1 cellular context compared by ENCODE assay signal in genomic region chr2:6081542-6081872, GRCh38.
TF ChIP-seq lines count a peak whose summit lies in the region.

No MANE protein-coding gene starts in this region.

TF ChIP-seq in HepG2, 621 proteins besides CTCF, POLR2A, EP300 and RAD21 (continued from another document):
- no peak for TF ChIP-seq ZNF503 (CRISPR knock-in tag; IDR thresholded peaks at IDR 0.05)
- no peak for TF ChIP-seq ZNF343 (CRISPR knock-in tag; IDR thresholded peaks at IDR 0.05)
- TF ChIP-seq ISX (CRISPR knock-in tag; conservative IDR thresholded peaks at IDR 0.05) = no peak
- TF ChIP-seq RFXAP (CRISPR knock-in tag; IDR thresholded peaks at IDR 0.05; ENCODE audit: borderline replicate concordance) = no peak
- TF ChIP-seq ZNF333 (CRISPR knock-in tag; IDR thresholded peaks at IDR 0.05; ENCODE audit: borderline replicate concordance) = no peak
- no peak for TF ChIP-seq ZNF446 (CRISPR knock-in tag; IDR thresholded peaks at IDR 0.05)
- TF ChIP-seq, protein P1, sequence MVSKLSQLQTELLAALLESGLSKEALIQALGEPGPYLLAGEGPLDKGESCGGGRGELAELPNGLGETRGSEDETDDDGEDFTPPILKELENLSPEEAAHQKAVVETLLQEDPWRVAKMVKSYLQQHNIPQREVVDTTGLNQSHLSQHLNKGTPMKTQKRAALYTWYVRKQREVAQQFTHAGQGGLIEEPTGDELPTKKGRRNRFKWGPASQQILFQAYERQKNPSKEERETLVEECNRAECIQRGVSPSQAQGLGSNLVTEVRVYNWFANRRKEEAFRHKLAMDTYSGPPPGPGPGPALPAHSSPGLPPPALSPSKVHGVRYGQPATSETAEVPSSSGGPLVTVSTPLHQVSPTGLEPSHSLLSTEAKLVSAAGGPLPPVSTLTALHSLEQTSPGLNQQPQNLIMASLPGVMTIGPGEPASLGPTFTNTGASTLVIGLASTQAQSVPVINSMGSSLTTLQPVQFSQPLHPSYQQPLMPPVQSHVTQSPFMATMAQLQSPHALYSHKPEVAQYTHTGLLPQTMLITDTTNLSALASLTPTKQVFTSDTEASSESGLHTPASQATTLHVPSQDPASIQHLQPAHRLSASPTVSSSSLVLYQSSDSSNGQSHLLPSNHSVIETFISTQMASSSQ (IDR thresholded peaks at IDR 0.05; ENCODE audit: low read depth) = no peak
- TF ChIP-seq, protein P1 (CRISPR knock-in tag; IDR thresholded peaks at IDR 0.05; ENCODE audit: borderline replicate concordance) = no peak
- no peak for TF ChIP-seq ZNF660 (CRISPR knock-in tag; IDR thresholded peaks at IDR 0.05; ENCODE audit: borderline replicate concordance, low read depth)
- TF ChIP-seq, protein P2, sequence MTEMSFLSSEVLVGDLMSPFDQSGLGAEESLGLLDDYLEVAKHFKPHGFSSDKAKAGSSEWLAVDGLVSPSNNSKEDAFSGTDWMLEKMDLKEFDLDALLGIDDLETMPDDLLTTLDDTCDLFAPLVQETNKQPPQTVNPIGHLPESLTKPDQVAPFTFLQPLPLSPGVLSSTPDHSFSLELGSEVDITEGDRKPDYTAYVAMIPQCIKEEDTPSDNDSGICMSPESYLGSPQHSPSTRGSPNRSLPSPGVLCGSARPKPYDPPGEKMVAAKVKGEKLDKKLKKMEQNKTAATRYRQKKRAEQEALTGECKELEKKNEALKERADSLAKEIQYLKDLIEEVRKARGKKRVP (CRISPR knock-in tag; IDR thresholded peaks at IDR 0.05) = no peak
- TF ChIP-seq, protein P3, sequence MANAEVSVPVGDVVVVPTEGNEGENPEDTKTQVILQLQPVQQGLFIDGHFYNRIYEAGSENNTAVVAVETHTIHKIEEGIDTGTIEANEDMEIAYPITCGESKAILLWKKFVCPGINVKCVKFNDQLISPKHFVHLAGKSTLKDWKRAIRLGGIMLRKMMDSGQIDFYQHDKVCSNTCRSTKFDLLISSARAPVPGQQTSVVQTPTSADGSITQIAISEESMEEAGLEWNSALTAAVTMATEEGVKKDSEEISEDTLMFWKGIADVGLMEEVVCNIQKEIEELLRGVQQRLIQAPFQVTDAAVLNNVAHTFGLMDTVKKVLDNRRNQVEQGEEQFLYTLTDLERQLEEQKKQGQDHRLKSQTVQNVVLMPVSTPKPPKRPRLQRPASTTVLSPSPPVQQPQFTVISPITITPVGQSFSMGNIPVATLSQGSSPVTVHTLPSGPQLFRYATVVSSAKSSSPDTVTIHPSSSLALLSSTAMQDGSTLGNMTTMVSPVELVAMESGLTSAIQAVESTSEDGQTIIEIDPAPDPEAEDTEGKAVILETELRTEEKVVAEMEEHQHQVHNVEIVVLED (CRISPR knock-in tag; IDR thresholded peaks at IDR 0.05; ENCODE audit: borderline replicate concordance) = no peak
- TF ChIP-seq ZNF205 (CRISPR knock-in tag; IDR thresholded peaks at IDR 0.05) = no peak
- no peak for TF ChIP-seq ARID2 (CRISPR knock-in tag; IDR thresholded peaks at IDR 0.05; ENCODE audit: borderline replicate concordance)
